Comparison of ENCODE assay signal across 9 cellular contexts in genomic region chr2:109435866-109436634, GRCh38.
A peak's percentile ranks its signal among the peaks of the same experiment; 100 is the strongest.
DNase-seq lines count a peak whose midpoint lies in the region; ATAC-seq and TF ChIP-seq lines count a peak whose summit lies in the region.
"Had no signal": no experiment of that assay in that cellular context is flagged by ENCODE, and none has a peak within 500 bp of the region (broad histone marks: within the 10 kb centered on the region; RNA-seq: fewer than 3 reads in every experiment).

No MANE protein-coding gene starts in this region.

- H3K79me2 ChIP-seq in osteoblast (ENCODE audit: insufficient read depth, low read length): no peaks in the 10 kb centered on the region

- peak; percentile 50 for ATAC-seq in gastroesophageal sphincter
- ATAC-seq in aorta (ENCODE audit: low FRiP score): peak; percentile 81
- ATAC-seq in HG03342 (IDR thresholded peaks at IDR 0.05; ENCODE audit: unreplicated experiment): no peak

- H3K27me3 ChIP-seq in adipocyte (replicated peaks; ENCODE audit: control insufficient read depth, insufficient read depth, low read length) (no peaks in the 10 kb centered on the region), gastroesophageal sphincter (no peaks in the 10 kb centered on the region), osteoblast (ENCODE audit: insufficient read depth, low read length) (no peaks in the 10 kb centered on the region), aorta (ENCODE audit: control insufficient read depth in 1 of 2, insufficient read depth in 2 of 2, low read length in 1 of 2) (no peaks in the 10 kb centered on the region)

- intact Hi-C loops in aorta (cut with DNase I): loop anchor here (5.0 kb wide), 2 partner anchors 46 to 114 kb away; no protein-coding TSS in a partner anchor

- H3K4me3 ChIP-seq in adipocyte (ENCODE audit: low read length): no peak overlapping the region
- H3K4me3 ChIP-seq in gastroesophageal sphincter: no peak overlapping the region
- H3K4me3 ChIP-seq in osteoblast (ENCODE audit: insufficient read depth, low read length): no peak overlapping the region
- H3K4me3 ChIP-seq in aorta (ENCODE audit: low read length in 2 of 2): no peak overlapping the region

- no peak for TF ChIP-seq POLR2A in gastroesophageal sphincter (IDR thresholded peaks at IDR 0.05)

- peak overlapping the region; percentile 72 for H3K9ac ChIP-seq in adipocyte (ENCODE audit: low read length)

- H4K20me1 ChIP-seq in osteoblast (ENCODE audit: insufficient read depth, low read length): no peaks in the 10 kb centered on the region

- H3K9me3 ChIP-seq in adipocyte (ENCODE audit: control insufficient read depth, low read length): peaks cover under 1% of the 10 kb centered on the region
- peaks cover 0 to 3% (median 0%) of the 10 kb centered on the region in 3 donors for H3K9me3 ChIP-seq in gastroesophageal sphincter
- no peaks in the 10 kb centered on the region for H3K9me3 ChIP-seq in osteoblast (ENCODE audit: low read depth, low read length)
- H3K9me3 ChIP-seq in aorta (ENCODE audit: control insufficient read depth, low read length): no peaks in the 10 kb centered on the region

- 38 to 57% methylated on average over 2 to 4 of the region's 13 CpGs for WGBS in gastroesophageal sphincter (ENCODE audit: low coverage in 1 of 2), 2 donors
- 12 to 19% methylated on average over 13 of the region's 13 CpGs for WGBS in aorta, 2 donors

- no peak overlapping the region for H3K4me2 ChIP-seq in osteoblast (ENCODE audit: insufficient read depth, low read length)

- no peak for TF ChIP-seq EP300 in gastroesophageal sphincter (IDR thresholded peaks at IDR 0.05)

- H2AFZ ChIP-seq in osteoblast (ENCODE audit: low read length): no peak overlapping the region

- H3K4me1 ChIP-seq in adipocyte (ENCODE audit: control insufficient read depth, insufficient read depth, low read length): peaks cover 54% of the 10 kb centered on the region
- H3K4me1 ChIP-seq in gastroesophageal sphincter: peaks cover 0 to 44% (median 5%) of the 10 kb centered on the region in 3 donors
- peaks cover 24% of the 10 kb centered on the region for H3K4me1 ChIP-seq in osteoblast (ENCODE audit: insufficient read depth, low read length)
- H3K4me1 ChIP-seq in aorta (ENCODE audit: control insufficient read depth in 1 of 2, insufficient read depth in 2 of 2, low read length in 2 of 2): peaks cover 0 to 5% of the 10 kb centered on the region in 2 donors

- peak; percentile 29 for DNase-seq in adipocyte (ENCODE audit: low read depth)
- peak; percentile 93 for DNase-seq in osteoblast (ENCODE audit: insufficient read length, low spot score, missing footprints)
- DNase-seq in aorta: peak; percentile 90 to 93
- DNase-seq in epidermal melanocyte (ENCODE audit: insufficient read length, low spot score): no peak
- DNase-seq in NCI-H1048 (lab: John Stamatoyannopoulos, UW): no peak
- DNase-seq: activated T-cell treated with anti-CD3 and anti-CD28 coated beads, Interleukin-2, amount 50 U/mL, for 24 hours; stimulated activated CD4-positive, alpha-beta T cell treated with anti-CD3 and anti-CD28 coated beads, Interleukin-2, amount 100 ng/mL, for 24 hours had no signal

- TF ChIP-seq CTCF in gastroesophageal sphincter (IDR thresholded peaks at IDR 0.05) (no peak), osteoblast (IDR thresholded peaks at IDR 0.05; ENCODE audit: extremely low read depth, low read depth, low read length) (no peak)

- H3K36me3 ChIP-seq in adipocyte (ENCODE audit: control insufficient read depth, insufficient read depth, low read length, severe bottlenecking) (peaks cover 9% of the 10 kb centered on the region), gastroesophageal sphincter (peaks cover 0 to 15% of the 10 kb centered on the region in 2 donors), osteoblast (ENCODE audit: insufficient read depth, low read length) (peaks cover 2% of the 10 kb centered on the region), aorta (ENCODE audit: control insufficient read depth in 1 of 2, insufficient read depth in 2 of 2, low read length in 1 of 2) (no peaks in the 10 kb centered on the region)

- H3K27ac ChIP-seq in gastroesophageal sphincter (peak overlapping the region in 3 of 4 donors; percentile 73 to 78 (median 74)), osteoblast (ENCODE audit: low read depth, low read length) (peak overlapping the region; percentile 37), aorta (ENCODE audit: low read depth in 1 of 2, low read length in 2 of 2) (peak overlapping the region; percentile 85 to 98)

Comparison
In these comparisons a context has a peak if more than half of its experiments do, and no peak if none do; other contexts are left out.
1. DNase-seq: peak in adipocyte (single experiment), osteoblast (single experiment) and aorta (2 of 2); none in epidermal melanocyte (single experiment) and NCI-H1048 (single experiment).
2. H3K27ac ChIP-seq: peak in every context shown above with its lines; median percentile 92 in aorta; 74 in gastroesophageal sphincter; 37 in osteoblast.